In genomic region chr11:128765571-128766530, GRCh38 we compare ENCODE assay signal across 1 cellular context.
TF ChIP-seq lines count a peak whose summit lies in the region.

No MANE protein-coding gene starts in this region.

TF ChIP-seq in SK-N-SH, 30 proteins besides CTCF, POLR2A, EP300 and RAD21:
- TF ChIP-seq TCF12 (IDR thresholded peaks at IDR 0.05) (no peak), RCOR1 (IDR thresholded peaks at IDR 0.05; ENCODE audit: low read length) (no peak), GABPA (IDR thresholded peaks at IDR 0.05; ENCODE audit: low read depth) (no peak), TAF1 (IDR thresholded peaks at IDR 0.05; ENCODE audit: borderline replicate concordance, low read depth, low read length) (no peak), USF2 (IDR thresholded peaks at IDR 0.05; ENCODE audit: borderline replicate concordance, low read depth, low read length) (no peak), YY1 (IDR thresholded peaks at IDR 0.05; ENCODE audit: low read depth) (no peak), USF1 (IDR thresholded peaks at IDR 0.05; ENCODE audit: borderline replicate concordance, low read depth) (no peak), FOXJ3 (CRISPR knock-in tag; IDR thresholded peaks at IDR 0.05) (no peak), RXRA (IDR thresholded peaks at IDR 0.05; ENCODE audit: borderline replicate concordance, low read depth) (no peak)
TF ChIP-seq in SK-N-SH: peak in this region for 0.
